ENCODE assay signal across 8 cellular contexts in the genomic region with DNA sequence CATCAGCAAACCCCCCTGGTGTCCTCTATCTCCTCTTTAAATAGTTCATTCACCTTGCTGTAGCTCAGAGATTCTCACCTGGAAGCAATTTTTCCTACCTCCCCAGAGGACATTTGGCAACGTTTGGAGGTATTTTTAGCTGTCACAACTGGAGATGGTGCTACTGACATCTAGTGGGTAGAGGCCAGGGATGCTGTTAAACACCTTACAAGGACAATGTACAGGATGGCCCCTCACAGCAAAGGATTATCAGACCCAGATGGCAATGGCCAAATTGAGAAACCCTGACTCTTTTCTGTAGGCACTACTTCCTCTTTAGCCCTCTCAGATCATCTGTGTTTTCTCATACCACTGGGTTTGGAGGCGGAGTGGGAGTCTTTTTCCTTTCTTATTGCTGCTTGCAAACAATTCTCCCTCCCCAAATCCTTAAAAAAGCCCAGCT. TPM values are rescaled to one million over a fixed set of nuclear protein-coding genes. Genes with fewer than 3 reads are reported as not detected.
DNase-seq lines count a peak whose midpoint lies in the region; ATAC-seq, FAIRE-seq and TF ChIP-seq lines count a peak whose summit lies in the region.

No MANE protein-coding gene starts in this region.

- FAIRE-seq in bronchial epithelial cell (lab: Jason Lieb, UNC) = no peak

- H3K4me3 ChIP-seq in CD4-positive, CD25-positive, alpha-beta regulatory T cell (ENCODE audit: low read depth, low read length) = no peak overlapping the region
- no peak overlapping the region for H3K4me3 ChIP-seq in bronchial epithelial cell (ENCODE audit: low read depth, low read length)
- H3K4me3 ChIP-seq in prostate gland = no peak overlapping the region

- H3K9me3 Mint-ChIP-seq in CD4-positive, CD25-positive, alpha-beta regulatory T cell = peaks cover 0 to 2% (median 0%) of the 10 kb centered on the region in 7 donors
- H3K9me3 Mint-ChIP-seq in progenitor cell of endocrine pancreas (ENCODE audit: low read depth) = no peaks in the 10 kb centered on the region

- peaks cover 5 to 17% (median 12%) of the 10 kb centered on the region in 4 donors for H3K4me1 Mint-ChIP-seq in CD4-positive, CD25-positive, alpha-beta regulatory T cell
- peaks cover 5% of the 10 kb centered on the region for H3K4me1 Mint-ChIP-seq in progenitor cell of endocrine pancreas (ENCODE audit: low read depth)

- H3K27ac Mint-ChIP-seq in CD4-positive, CD25-positive, alpha-beta regulatory T cell = no peak overlapping the region
- no peak overlapping the region for H3K27ac Mint-ChIP-seq in progenitor cell of endocrine pancreas

- H3K36me3 Mint-ChIP-seq in CD4-positive, CD25-positive, alpha-beta regulatory T cell = no peaks in the 10 kb centered on the region
- H3K36me3 Mint-ChIP-seq in progenitor cell of endocrine pancreas (ENCODE audit: insufficient read depth) = no peaks in the 10 kb centered on the region

- no peak for TF ChIP-seq POLR2A in prostate gland (IDR thresholded peaks at IDR 0.05)

- no peaks in the 10 kb centered on the region for H3K9me3 ChIP-seq in CD4-positive, CD25-positive, alpha-beta regulatory T cell (ENCODE audit: control insufficient read depth in 2 of 2, low read length in 2 of 2)
- no peaks in the 10 kb centered on the region for H3K9me3 ChIP-seq in prostate gland

- H3K27ac ChIP-seq in CD4-positive, CD25-positive, alpha-beta regulatory T cell (ENCODE audit: insufficient read depth, low read length, poor library complexity, severe bottlenecking) = no peak overlapping the region
- no peak overlapping the region for H3K27ac ChIP-seq in prostate gland

- peak in 1 of 3 donors; percentile 54 for DNase-seq in CD4-positive, CD25-positive, alpha-beta regulatory T cell
- DNase-seq in NCI-H526 treated with DMSO at 0.1 percent for 48 hours (lab: John Stamatoyannopoulos, UW) = peak; percentile 7
- DNase-seq in bronchial epithelial cell (ENCODE audit: low read depth) = peak; percentile 60
- no peak for DNase-seq in progenitor cell of endocrine pancreas (ENCODE audit: low spot score, unreplicated experiment)
- no peak for DNase-seq in stimulated activated naive CD4-positive, alpha-beta T cell (lab: John Stamatoyannopoulos, UW)
- no peak for DNase-seq in prostate gland (ENCODE audit: low spot score)

- peaks cover 9% of the 10 kb centered on the region for H3K4me1 ChIP-seq in CD4-positive, CD25-positive, alpha-beta regulatory T cell (ENCODE audit: control insufficient read depth, insufficient read depth, low read length, poor library complexity, severe bottlenecking)
- H3K4me1 ChIP-seq in prostate gland (replicated peaks) = no peaks in the 10 kb centered on the region

- WGBS in prostate gland = 27% methylated on average over 2 of the region's 2 CpGs

- ATAC-seq in CD4-positive, CD25-positive, alpha-beta regulatory T cell (ENCODE audit: low read depth in 2 of 2) = peak; percentile 29 to 32
- ATAC-seq in GM18909 (IDR thresholded peaks at IDR 0.05; ENCODE audit: poor library complexity, unreplicated experiment) = peak; percentile 65
- ATAC-seq in HG03108 (IDR thresholded peaks at IDR 0.05; ENCODE audit: unreplicated experiment) = peak; percentile 71

- H3K27me3 Mint-ChIP-seq in CD4-positive, CD25-positive, alpha-beta regulatory T cell = peaks cover 11% of the 10 kb centered on the region
- H3K27me3 Mint-ChIP-seq in progenitor cell of endocrine pancreas = no peaks in the 10 kb centered on the region

- H3K4me3 Mint-ChIP-seq in CD4-positive, CD25-positive, alpha-beta regulatory T cell = no peak overlapping the region
- H3K4me3 Mint-ChIP-seq in progenitor cell of endocrine pancreas (ENCODE audit: low read depth) = no peak overlapping the region

- H3K27me3 ChIP-seq in CD4-positive, CD25-positive, alpha-beta regulatory T cell (ENCODE audit: control insufficient read depth, insufficient read depth, low read length) = no peaks in the 10 kb centered on the region
- H3K27me3 ChIP-seq in bronchial epithelial cell (ENCODE audit: control insufficient read depth, insufficient read depth, low read length) = no peaks in the 10 kb centered on the region
- no peaks in the 10 kb centered on the region for H3K27me3 ChIP-seq in prostate gland (replicated peaks; ENCODE audit: insufficient read depth)

- intact Hi-C loops in prostate gland (cut with DNase I) = loop anchor here (5.0 to 10.0 kb wide), 2 partner anchors 167 to 270 kb away; partner anchors contain the start of gene STK31

- TF ChIP-seq CTCF in bronchial epithelial cell (IDR thresholded peaks at IDR 0.05; ENCODE audit: insufficient read depth, low read length, severe bottlenecking) (peak; percentile 70), progenitor cell of endocrine pancreas (IDR thresholded peaks at IDR 0.05; ENCODE audit: unreplicated experiment) (peak; percentile 28), prostate gland (IDR thresholded peaks at IDR 0.05) (peak in 1 of 4 experiments; percentile 11)

- no peaks in the 10 kb centered on the region for H3K36me3 ChIP-seq in CD4-positive, CD25-positive, alpha-beta regulatory T cell (ENCODE audit: control insufficient read depth, insufficient read depth, low read length)
- H3K36me3 ChIP-seq in bronchial epithelial cell (ENCODE audit: control insufficient read depth, insufficient read depth, low read length) (no peaks in the 10 kb centered on the region), prostate gland (no peaks in the 10 kb centered on the region)

RNA-seq across cellular contexts. Expression of gene TRA2A, which starts 13.2 kb away (rescaled TPM):
- 292 TPM for total RNA-seq in CD4-positive, CD25-positive, alpha-beta regulatory T cell
- 10 to 100 TPM; 32.6 to 71.6 (median 51.0) TPM for polyA plus RNA-seq in CD4-positive, CD25-positive, alpha-beta regulatory T cell
- total RNA-seq in bronchial epithelial cell (21.3 and 28.4 TPM in 2 replicates), progenitor cell of endocrine pancreas (203 and 216 TPM in 2 replicates), prostate gland (10 to 100 TPM; 34.3 to 46.0 TPM)

RNA-seq across cellular contexts. Expression of gene CCDC126, which starts 52.2 kb away (rescaled TPM):
- 14.0 TPM for total RNA-seq in CD4-positive, CD25-positive, alpha-beta regulatory T cell
- polyA plus RNA-seq in CD4-positive, CD25-positive, alpha-beta regulatory T cell = 10 to 100 TPM; 17.9 to 25.0 (median 22.2) TPM
- total RNA-seq in bronchial epithelial cell = 11.1 and 12.7 TPM in 2 replicates
- total RNA-seq in progenitor cell of endocrine pancreas = 19.4 and 21.3 TPM in 2 replicates
- 10 to 100 TPM in 1 of 2 donors, 1 to 10 TPM in 1; 8.4 to 21.4 TPM for total RNA-seq in prostate gland

Comparison
In these comparisons a context has a peak if more than half of its experiments do, and no peak if none do; other contexts are left out.
1. DNase-seq: peak in NCI-H526 treated with DMSO at 0.1 percent for 48 hours (single experiment) and bronchial epithelial cell (single experiment); none in progenitor cell of endocrine pancreas (single experiment), stimulated activated naive CD4-positive, alpha-beta T cell (0 of 6) and prostate gland (single experiment).
2. Peak in every context shown above with its lines, with median percentiles within 50 percentile points of each other: ATAC-seq.